Comparison of ENCODE assay signal across 17 cellular contexts in the genomic region with DNA sequence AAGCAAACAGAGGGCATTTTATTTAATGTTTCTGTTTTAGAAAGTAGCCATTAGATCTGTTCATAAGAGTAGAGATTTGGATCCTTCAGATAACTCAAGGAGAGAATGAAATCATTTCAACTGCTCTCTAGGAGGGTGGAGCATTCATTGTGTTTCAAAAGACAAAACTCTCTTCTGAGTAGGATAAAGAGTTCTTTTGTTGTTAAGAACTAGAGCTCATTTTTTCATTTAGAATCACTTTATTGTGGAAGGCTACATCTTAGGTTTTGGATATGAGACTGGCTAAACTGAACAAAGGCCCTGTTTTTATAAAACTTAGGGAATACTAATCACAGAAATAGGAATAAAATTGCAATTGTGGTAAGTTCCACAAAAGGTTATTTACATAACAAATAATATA.
DNase-seq lines count a peak whose midpoint lies in the region; TF ChIP-seq lines count a peak whose summit lies in the region.
"Had no signal": no experiment of that assay in that cellular context is flagged by ENCODE, and none has a peak within 500 bp of the region (broad histone marks: within the 10 kb centered on the region; RNA-seq: fewer than 3 reads in every experiment).

No MANE protein-coding gene starts in this region.

- H3K4me1 ChIP-seq in OCI-LY1 (ENCODE audit: insufficient read depth, low read length, severe bottlenecking) (no peaks in the 10 kb centered on the region), endodermal cell (ENCODE audit: control insufficient read depth, insufficient read depth, low read length) (no peaks in the 10 kb centered on the region), colonic mucosa (no peaks in the 10 kb centered on the region)
- H3K4me1 ChIP-seq: BLaER1, Caco-2 had no signal

- H3K27me3 ChIP-seq in OCI-LY1 (ENCODE audit: insufficient read depth, low read length): no peaks in the 10 kb centered on the region
- H3K27me3 ChIP-seq in endodermal cell (ENCODE audit: control insufficient read depth, insufficient read depth, low read length, poor library complexity, severe bottlenecking): no peaks in the 10 kb centered on the region
- H3K27me3 ChIP-seq in colonic mucosa: no peaks in the 10 kb centered on the region
- H3K27me3 ChIP-seq: BLaER1 had no signal

- H3K27ac ChIP-seq in OCI-LY1 (ENCODE audit: low read depth, low read length, poor library complexity, severe bottlenecking) (no peak overlapping the region), endodermal cell (ENCODE audit: low read depth, low read length) (peak overlapping the region; percentile 44), temporal lobe (ENCODE audit: low read depth, low read length) (peak overlapping the region; percentile 93), colonic mucosa (no peak overlapping the region)
- H3K27ac ChIP-seq: BLaER1 had no signal

- H3K9me3 Mint-ChIP-seq in endodermal cell: peaks cover 18% of the 10 kb centered on the region

- no peaks in the 10 kb centered on the region for H3K4me1 Mint-ChIP-seq in endodermal cell
- H3K4me1 Mint-ChIP-seq: IgD-negative memory B cell had no signal

- no peak for DNase-seq in endodermal cell
- peak; percentile 63 for DNase-seq in midbrain (lab: John Stamatoyannopoulos, UW)
- no peak for DNase-seq in activated T-cell treated with anti-CD3 and anti-CD28 coated beads, Interleukin-2, amount 50 U/mL, for 48 hours
- DNase-seq in colonic mucosa: no peak
- DNase-seq in T-helper 2 cell: no peak
- DNase-seq: Caco-2; CD4-positive, alpha-beta T cell; MV-4-11; NCI-H1105 treated with DMSO at 0.1 percent for 48 hours; NCI-H2029 treated with DMSO at 0.1 percent for 48 hours; NCI-H446; NCI-H526 had no signal

- H4K20me1 ChIP-seq in OCI-LY1 (ENCODE audit: insufficient read depth, low read length): no peaks in the 10 kb centered on the region
- H4K20me1 ChIP-seq: BLaER1 had no signal

- 0 out of 2 replicates have a peak, but pooled peaks cover 6% of the 10 kb centered on the region for H3K9me3 ChIP-seq in OCI-LY1 (ENCODE audit: low read length)
- peaks cover 6% of the 10 kb centered on the region for H3K9me3 ChIP-seq in endodermal cell (ENCODE audit: control insufficient read depth, low read length)
- H3K9me3 ChIP-seq in colonic mucosa: no peaks in the 10 kb centered on the region
- H3K9me3 ChIP-seq: Caco-2 had no signal

- no peak for TF ChIP-seq CTCF in OCI-LY1 (IDR thresholded peaks at IDR 0.05; ENCODE audit: low read length)
- TF ChIP-seq CTCF in endodermal cell (conservative IDR thresholded peaks at IDR 0.05): no peak
- no peak for TF ChIP-seq CTCF in colonic mucosa (IDR thresholded peaks at IDR 0.05)

- no peaks in the 10 kb centered on the region for H3K36me3 ChIP-seq in OCI-LY1 (ENCODE audit: insufficient read depth, low read length)
- no peaks in the 10 kb centered on the region for H3K36me3 ChIP-seq in endodermal cell (ENCODE audit: control insufficient read depth, insufficient read depth, low read length)
- H3K36me3 ChIP-seq in colonic mucosa: no peaks in the 10 kb centered on the region
- H3K36me3 ChIP-seq: HAP-1 had no signal

- H3K36me3 Mint-ChIP-seq in endodermal cell (ENCODE audit: low read depth): no peaks in the 10 kb centered on the region
- H3K36me3 Mint-ChIP-seq: IgD-negative memory B cell had no signal

- no peak overlapping the region for H3K4me3 Mint-ChIP-seq in endodermal cell
- H3K4me3 Mint-ChIP-seq: CD4-positive, alpha-beta T cell; IgD-negative memory B cell had no signal

- no peak overlapping the region for H3K4me2 ChIP-seq in OCI-LY1 (ENCODE audit: low read length)
- H3K4me2 ChIP-seq: BLaER1 had no signal

- no peaks in the 10 kb centered on the region for H3K27me3 Mint-ChIP-seq in endodermal cell (ENCODE audit: insufficient read depth)
- H3K27me3 Mint-ChIP-seq: CD4-positive, alpha-beta T cell; IgD-negative memory B cell had no signal

- no peaks in the 10 kb centered on the region for H3F3A ChIP-seq in OCI-LY1 (ENCODE audit: insufficient read depth, low read length)

- H3K9me2 ChIP-seq in OCI-LY1 (ENCODE audit: low read depth, low read length): no peaks in the 10 kb centered on the region

- no peak overlapping the region for H3K9ac ChIP-seq in OCI-LY1 (ENCODE audit: low read length)
- no peak overlapping the region for H3K9ac ChIP-seq in endodermal cell (ENCODE audit: extremely low read depth, low read length, poor library complexity, severe bottlenecking)
- no peak overlapping the region for H3K9ac ChIP-seq in colonic mucosa (ENCODE audit: low read depth in 2 of 2, low read length in 2 of 2)
- H3K9ac ChIP-seq: BLaER1 had no signal

- H3K4me3 ChIP-seq in OCI-LY1 (ENCODE audit: low read depth, low read length, poor library complexity, severe bottlenecking): no peak overlapping the region
- H3K4me3 ChIP-seq in endodermal cell (ENCODE audit: low read length): no peak overlapping the region
- no peak overlapping the region for H3K4me3 ChIP-seq in colonic mucosa
- H3K4me3 ChIP-seq: BLaER1, HAP-1 had no signal

- H3K79me2 ChIP-seq in OCI-LY1 (ENCODE audit: insufficient read depth, low read length): no peaks in the 10 kb centered on the region

- intact Hi-C loops in colonic mucosa (cut with DNase I): no loop called here

- H2AFZ ChIP-seq in OCI-LY1 (ENCODE audit: low read length): 0 out of 2 replicates have a peak overlapping the region, but pooled peaks have one; percentile 49

- H3K27ac Mint-ChIP-seq in endodermal cell: no peak overlapping the region
- H3K27ac Mint-ChIP-seq: CD4-positive, alpha-beta T cell; IgD-negative memory B cell had no signal

Comparison
In these comparisons a context has a peak if more than half of its experiments do, and no peak if none do; other contexts are left out.
1. H3K27ac ChIP-seq: peak in endodermal cell (single experiment) and temporal lobe (single experiment); none in OCI-LY1 (single experiment) and colonic mucosa (single experiment).